Comparison of ENCODE assay signal across 16 cellular contexts in the genomic region with DNA sequence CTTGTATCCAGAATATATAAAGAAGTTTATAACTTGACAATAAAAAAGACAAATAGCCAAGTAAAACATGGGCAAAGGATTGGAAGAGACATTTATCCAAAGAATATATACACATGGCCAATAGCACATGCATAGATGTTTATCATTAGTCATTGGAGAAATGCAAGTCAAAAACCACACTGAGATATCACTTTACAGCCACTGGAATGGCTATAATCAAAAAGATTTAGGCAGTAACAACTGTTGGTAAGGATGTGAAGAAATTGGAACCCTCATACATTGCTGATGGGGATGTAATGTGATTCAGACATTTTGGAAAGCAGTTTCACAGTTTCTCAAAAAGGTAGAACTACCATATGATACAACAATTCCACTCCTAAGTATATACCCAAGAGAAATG. TPM values are rescaled to one million over a fixed set of nuclear protein-coding genes. Genes with fewer than 3 reads are reported as not detected.
A peak's percentile ranks its signal among the peaks of the same experiment; 100 is the strongest.
DNase-seq lines count a peak whose midpoint lies in the region; ATAC-seq and TF ChIP-seq lines count a peak whose summit lies in the region.
"Had no signal": no experiment of that assay in that cellular context is flagged by ENCODE, and none has a peak within 500 bp of the region (broad histone marks: within the 10 kb centered on the region; RNA-seq: fewer than 3 reads in every experiment).

No MANE protein-coding gene starts in this region.

- H3K27me3 ChIP-seq in SK-N-SH (ENCODE audit: insufficient read depth) = no peaks in the 10 kb centered on the region
- H3K27me3 ChIP-seq: BLaER1 treated with 17β-estradiol and CSF1 and Interleukin-3, amounts not matched to agents 10 nM and 100 nM had no signal

- no peaks in the 10 kb centered on the region; the same call in 1 of the 2 replicates for H3K9me3 ChIP-seq in SK-N-SH
- H3K9me3 ChIP-seq: BLaER1 treated with 17β-estradiol and CSF1 and Interleukin-3, amounts not matched to agents 10 nM and 100 nM had no signal

- peak in 1 of 2 experiments; percentile 36; a peak in 1 of 4 replicates for TF ChIP-seq EP300 in SK-N-SH (IDR thresholded peaks at IDR 0.05; ENCODE audit: borderline replicate concordance in 1 of 2, low read depth in 1 of 2, low read length in 1 of 2)

- H3K79me2 ChIP-seq in SK-N-SH (ENCODE audit: insufficient read depth) = no peaks in the 10 kb centered on the region; the same call in 1 of the 2 replicates

- no peak overlapping the region for H3K4me3 Mint-ChIP-seq in progenitor cell of endocrine pancreas (ENCODE audit: low read depth)
- H3K4me3 Mint-ChIP-seq: B cell; CD8-positive, alpha-beta T cell; H9 had no signal

- peaks cover 2% of the 10 kb centered on the region for H3F3A ChIP-seq in SK-N-SH (replicated peaks; ENCODE audit: insufficient read depth)

- H3K36me3 ChIP-seq in SK-N-SH (replicated peaks in 1 of 2; ENCODE audit: control insufficient read depth in 1 of 2, insufficient read depth in 2 of 2, low read length in 1 of 2) = no peaks in the 10 kb centered on the region
- H3K36me3 ChIP-seq: BLaER1 treated with 17β-estradiol and CSF1 and Interleukin-3, amounts not matched to agents 10 nM and 100 nM had no signal

- TF ChIP-seq CTCF in SK-N-SH (IDR thresholded peaks at IDR 0.05) (no peak), progenitor cell of endocrine pancreas (IDR thresholded peaks at IDR 0.05; ENCODE audit: unreplicated experiment) (no peak)

- POLR2A ChIA-PET in SK-N-SH (lab: Yijun Ruan, JAX) = no interaction called here

- ATAC-seq in HG02852 (IDR thresholded peaks at IDR 0.05; ENCODE audit: unreplicated experiment) = no peak
- ATAC-seq: CD8-positive, alpha-beta T cell had no signal

- peaks cover 2% of the 10 kb centered on the region for H3K9me3 Mint-ChIP-seq in progenitor cell of endocrine pancreas (ENCODE audit: low read depth)
- H3K9me3 Mint-ChIP-seq: H9 had no signal

- H3K27ac ChIP-seq in SK-N-SH (ENCODE audit: low read depth in 2 of 2, low read length in 1 of 2) = no peak overlapping the region
- H3K27ac ChIP-seq: BLaER1 treated with 17β-estradiol and CSF1 and Interleukin-3, amounts not matched to agents 10 nM and 100 nM had no signal

- H3K4me2 ChIP-seq in SK-N-SH = no peak overlapping the region
- H3K4me2 ChIP-seq: BLaER1 treated with 17β-estradiol and CSF1 and Interleukin-3, amounts not matched to agents 10 nM and 100 nM had no signal

- no peak overlapping the region for H2AFZ ChIP-seq in SK-N-SH (ENCODE audit: low read depth)

- H3K9ac ChIP-seq in SK-N-SH = no peak overlapping the region
- H3K9ac ChIP-seq: BLaER1 treated with 17β-estradiol and CSF1 and Interleukin-3, amounts not matched to agents 10 nM and 100 nM had no signal

- no peaks in the 10 kb centered on the region for H3K27me3 Mint-ChIP-seq in progenitor cell of endocrine pancreas

- CTCF ChIA-PET in SK-N-SH (lab: Yijun Ruan, JAX) = no interaction called here

- no peaks in the 10 kb centered on the region for H4K20me1 ChIP-seq in SK-N-SH (ENCODE audit: insufficient read depth)
- H4K20me1 ChIP-seq: BLaER1 treated with 17β-estradiol and CSF1 and Interleukin-3, amounts not matched to agents 10 nM and 100 nM had no signal

- DNase-seq in DMS53 (lab: John Stamatoyannopoulos, UW) (peak; percentile 28), SK-N-SH (no peak), fibroblast of gingiva (ENCODE audit: low read depth) (peak; percentile 54), progenitor cell of endocrine pancreas (ENCODE audit: low spot score, unreplicated experiment) (no peak), HT-29 (ENCODE audit: low spot score) (no peak), HK-2 (ENCODE audit: unreplicated experiment) (no peak), retina (no peak)
- DNase-seq: CD8-positive, alpha-beta T cell; DMS 273 treated with DMSO at 0.1 percent for 48 hours; DMS79; GDM1; H9; KG1 had no signal

- 0 out of 2 replicates have a peak, but pooled peaks cover 3% of the 10 kb centered on the region for H3K9me2 ChIP-seq in SK-N-SH

- TF ChIP-seq RAD21 in SK-N-SH (IDR thresholded peaks at IDR 0.05; ENCODE audit: low read length) = no peak

- peak overlapping the region; percentile 50 for H3K27ac Mint-ChIP-seq in progenitor cell of endocrine pancreas
- H3K27ac Mint-ChIP-seq: B cell; CD8-positive, alpha-beta T cell; H9 had no signal

- H3K4me1 ChIP-seq in SK-N-SH (ENCODE audit: control insufficient read depth in 1 of 2, insufficient read depth in 2 of 2, low read depth in 1 of 2, low read length in 1 of 2) = no peaks in the 10 kb centered on the region; a peak in 1 of 4 replicates
- H3K4me1 ChIP-seq: BLaER1 treated with 17β-estradiol and CSF1 and Interleukin-3, amounts not matched to agents 10 nM and 100 nM had no signal

- peaks cover under 1% of the 10 kb centered on the region for H3K36me3 Mint-ChIP-seq in progenitor cell of endocrine pancreas (ENCODE audit: insufficient read depth)
- H3K36me3 Mint-ChIP-seq: CD8-positive, alpha-beta T cell had no signal

- H3K4me3 ChIP-seq in SK-N-SH (ENCODE audit: low read depth in 2 of 2, low read length in 1 of 2) = no peak overlapping the region
- H3K4me3 ChIP-seq: BLaER1 treated with 17β-estradiol and CSF1 and Interleukin-3, amounts not matched to agents 10 nM and 100 nM had no signal

- peaks cover 31% of the 10 kb centered on the region for H3K4me1 Mint-ChIP-seq in progenitor cell of endocrine pancreas (ENCODE audit: low read depth)
- H3K4me1 Mint-ChIP-seq: B cell had no signal

TF ChIP-seq in SK-N-SH, 30 proteins besides CTCF, POLR2A, EP300 and RAD21 (continues in another document):
- TF ChIP-seq FOXJ3 (CRISPR knock-in tag; IDR thresholded peaks at IDR 0.05) (no peak), TCF12 (IDR thresholded peaks at IDR 0.05) (peak; percentile 59), JUND (IDR thresholded peaks at IDR 0.05) (0 out of 2 replicates have a peak, but pooled peaks have one; percentile 3), MAX (IDR thresholded peaks at IDR 0.05; ENCODE audit: low read depth) (no peak), SIN3A (IDR thresholded peaks at IDR 0.05; ENCODE audit: borderline replicate concordance, low read depth, low read length) (no peak), MEF2A (IDR thresholded peaks at IDR 0.05; ENCODE audit: borderline replicate concordance, low read depth) (no peak), NFIC (IDR thresholded peaks at IDR 0.05; ENCODE audit: borderline replicate concordance) (peak; percentile 21; the same call in 1 of the 2 replicates), SMC3 (IDR thresholded peaks at IDR 0.05; ENCODE audit: low read depth, low read length) (no peak), FOSL2 (IDR thresholded peaks at IDR 0.05; ENCODE audit: borderline replicate concordance, low read depth) (no peak), POLR2AphosphoS5 (IDR thresholded peaks at IDR 0.05; ENCODE audit: low read depth, low read length) (no peak), TAF1 (IDR thresholded peaks at IDR 0.05; ENCODE audit: borderline replicate concordance, low read depth, low read length) (no peak), GATA2 (CRISPR knock-in tag; IDR thresholded peaks at IDR 0.05) (no peak), NRF1 (IDR thresholded peaks at IDR 0.05; ENCODE audit: low read depth, low read length) (no peak), MXI1 (IDR thresholded peaks at IDR 0.05; ENCODE audit: low read depth, low read length) (no peak), YY1 (IDR thresholded peaks at IDR 0.05; ENCODE audit: low read depth) (no peak)
- TF ChIP-seq, protein P1, sequence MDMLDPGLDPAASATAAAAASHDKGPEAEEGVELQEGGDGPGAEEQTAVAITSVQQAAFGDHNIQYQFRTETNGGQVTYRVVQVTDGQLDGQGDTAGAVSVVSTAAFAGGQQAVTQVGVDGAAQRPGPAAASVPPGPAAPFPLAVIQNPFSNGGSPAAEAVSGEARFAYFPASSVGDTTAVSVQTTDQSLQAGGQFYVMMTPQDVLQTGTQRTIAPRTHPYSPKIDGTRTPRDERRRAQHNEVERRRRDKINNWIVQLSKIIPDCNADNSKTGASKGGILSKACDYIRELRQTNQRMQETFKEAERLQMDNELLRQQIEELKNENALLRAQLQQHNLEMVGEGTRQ (IDR thresholded peaks at IDR 0.05; ENCODE audit: borderline replicate concordance, low read depth, low read length) = no peak
- TF ChIP-seq, protein P2, sequence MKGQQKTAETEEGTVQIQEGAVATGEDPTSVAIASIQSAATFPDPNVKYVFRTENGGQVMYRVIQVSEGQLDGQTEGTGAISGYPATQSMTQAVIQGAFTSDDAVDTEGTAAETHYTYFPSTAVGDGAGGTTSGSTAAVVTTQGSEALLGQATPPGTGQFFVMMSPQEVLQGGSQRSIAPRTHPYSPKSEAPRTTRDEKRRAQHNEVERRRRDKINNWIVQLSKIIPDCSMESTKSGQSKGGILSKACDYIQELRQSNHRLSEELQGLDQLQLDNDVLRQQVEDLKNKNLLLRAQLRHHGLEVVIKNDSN (IDR thresholded peaks at IDR 0.05; ENCODE audit: borderline replicate concordance, low read depth) = no peak
- TF ChIP-seq, protein P3, sequence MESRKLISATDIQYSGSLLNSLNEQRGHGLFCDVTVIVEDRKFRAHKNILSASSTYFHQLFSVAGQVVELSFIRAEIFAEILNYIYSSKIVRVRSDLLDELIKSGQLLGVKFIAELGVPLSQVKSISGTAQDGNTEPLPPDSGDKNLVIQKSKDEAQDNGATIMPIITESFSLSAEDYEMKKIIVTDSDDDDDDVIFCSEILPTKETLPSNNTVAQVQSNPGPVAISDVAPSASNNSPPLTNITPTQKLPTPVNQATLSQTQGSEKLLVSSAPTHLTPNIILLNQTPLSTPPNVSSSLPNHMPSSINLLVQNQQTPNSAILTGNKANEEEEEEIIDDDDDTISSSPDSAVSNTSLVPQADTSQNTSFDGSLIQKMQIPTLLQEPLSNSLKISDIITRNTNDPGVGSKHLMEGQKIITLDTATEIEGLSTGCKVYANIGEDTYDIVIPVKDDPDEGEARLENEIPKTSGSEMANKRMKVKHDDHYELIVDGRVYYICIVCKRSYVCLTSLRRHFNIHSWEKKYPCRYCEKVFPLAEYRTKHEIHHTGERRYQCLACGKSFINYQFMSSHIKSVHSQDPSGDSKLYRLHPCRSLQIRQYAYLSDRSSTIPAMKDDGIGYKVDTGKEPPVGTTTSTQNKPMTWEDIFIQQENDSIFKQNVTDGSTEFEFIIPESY (IDR thresholded peaks at IDR 0.05; ENCODE audit: borderline replicate concordance, low read depth) = no peak

RNA-seq across cellular contexts. Expression of gene SLC44A5, which starts 51.1 kb away (rescaled TPM):
- 4.9 and 7.8 TPM in 2 replicates for polyA plus RNA-seq in SK-N-SH (2012; rRNA removed)
- polyA plus RNA-seq in SK-N-SH (2012; cell fraction: cytosol; rRNA removed) = 6.4 and 6.9 TPM in 2 replicates
- polyA plus RNA-seq in SK-N-SH (2012; cell fraction: nucleus; rRNA removed) = 6.2 and 14.2 TPM in 2 replicates
- 8.8 and 9.5 TPM in 2 replicates for total RNA-seq in progenitor cell of endocrine pancreas
- total RNA-seq in HT-29 (2014; rRNA removed; shearing (Covaris generic)) = 2.8 and 3.3 TPM in 2 replicates

Comparison
In these comparisons a context has a peak if more than half of its experiments do, and no peak if none do; other contexts are left out.
1. DNase-seq: peak in DMS53 (single experiment) and fibroblast of gingiva (single experiment); none in SK-N-SH (single experiment), progenitor cell of endocrine pancreas (single experiment), HT-29 (single experiment), HK-2 (single experiment) and retina (single experiment).